ENCODE assay signal across 1 cellular context in genomic region chr6:41503435-41503768, GRCh38.
TF ChIP-seq lines count a peak whose summit lies in the region.

No MANE protein-coding gene starts in this region.

TF ChIP-seq in HCT116, 20 proteins besides CTCF, POLR2A, EP300 and RAD21 (continued from another document):
- TF ChIP-seq EZH2phosphoT487 (IDR thresholded peaks at IDR 0.05; ENCODE audit: borderline replicate concordance) (no peak), EZH2 (IDR thresholded peaks at IDR 0.05) (no peak), REST (IDR thresholded peaks at IDR 0.05; ENCODE audit: low read depth) (no peak), EGR1 (IDR thresholded peaks at IDR 0.05; ENCODE audit: low read depth) (no peak), SP1 (IDR thresholded peaks at IDR 0.05; ENCODE audit: low read depth) (no peak), YY1 (IDR thresholded peaks at IDR 0.05; ENCODE audit: extremely low read depth, insufficient replicate concordance, low read depth, low read length) (no peak), JUND (IDR thresholded peaks at IDR 0.05) (no peak), ZBTB33 (IDR thresholded peaks at IDR 0.05; ENCODE audit: extremely low read depth, insufficient replicate concordance, low read length) (no peak)
